Comparison of ENCODE assay signal across 34 cellular contexts in the genomic region with DNA sequence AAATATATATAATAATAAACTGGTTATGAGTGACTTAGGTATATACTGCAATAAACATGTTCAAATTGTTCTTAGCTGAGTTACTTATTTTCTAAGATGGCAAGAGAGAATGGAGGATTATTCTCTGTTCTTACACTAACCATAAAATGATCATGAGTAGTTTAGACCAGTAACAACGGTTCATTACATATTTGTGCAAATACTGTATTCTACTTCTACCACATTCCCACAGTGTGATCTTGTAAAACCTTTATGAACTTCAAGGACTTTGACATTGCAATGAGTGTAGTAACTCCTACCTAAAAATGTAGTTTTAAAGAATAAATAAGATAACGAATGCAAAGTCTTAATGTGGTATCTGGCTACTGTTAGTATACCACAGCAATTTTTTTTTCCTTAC.
"Had no signal": no experiment of that assay in that cellular context is flagged by ENCODE, and none has a peak within 500 bp of the region (broad histone marks: within the 10 kb centered on the region; RNA-seq: fewer than 3 reads in every experiment).

No MANE protein-coding gene starts in this region.

- H3K4me3 ChIP-seq: MG63 had no signal

- H3K36me3 ChIP-seq: MG63 had no signal

- DNase-seq: Karpas-422, Kasumi-1, MG63, MM.1S, MV-4-11, NCI-H1048, NCI-H1092, NCI-H1092 treated with DMSO at 0.1 percent for 48 hours, NCI-H1105, NCI-H1105 treated with DMSO at 0.1 percent for 48 hours, NCI-H1417, NCI-H1417 treated with DMSO at 0.1 percent for 48 hours, NCI-H1436, NCI-H1436 treated with DMSO at 0.1 percent for 48 hours, NCI-H146, NCI-H1694, NCI-H1694 treated with DMSO at 0.1 percent for 48 hours, NCI-H187, NCI-H187 treated with DMSO at 0.1 percent for 48 hours, NCI-H1930, NCI-H2029, NCI-H2029 treated with DMSO at 0.1 percent for 48 hours, NCI-H2081, NCI-H2081 treated with DMSO at 0.1 percent for 48 hours, NCI-H2107, NCI-H2171, NCI-H2171 treated with DMSO at 0.1 percent for 48 hours, NCI-H2227 treated with DMSO at 0.1 percent for 48 hours, NCI-H226, NCI-H345, NCI-H446, NCI-H446 treated with DMSO at 0.1 percent for 48 hours, NCI-H510A, NCI-H510A treated with DMSO at 0.1 percent for 48 hours had no signal

- H3K9me3 ChIP-seq: MG63 had no signal
